ENCODE assay signal across 10 cellular contexts in genomic region chr2:156803243-156803642, GRCh38.
DNase-seq lines count a peak whose midpoint lies in the region; ATAC-seq, FAIRE-seq and TF ChIP-seq lines count a peak whose summit lies in the region.
"Had no signal": no experiment of that assay in that cellular context is flagged by ENCODE, and none has a peak within 500 bp of the region (broad histone marks: within the 10 kb centered on the region; RNA-seq: fewer than 3 reads in every experiment).

No MANE protein-coding gene starts in this region.

- peaks cover 3% of the 10 kb centered on the region for H3K9me3 Mint-ChIP-seq in nephron

- no peaks in the 10 kb centered on the region for H3K79me2 ChIP-seq in DND-41 (ENCODE audit: insufficient read depth, low read length)

- no peaks in the 10 kb centered on the region for H3K36me3 ChIP-seq in DND-41 (ENCODE audit: insufficient read depth, low read length)
- no peaks in the 10 kb centered on the region for H3K36me3 ChIP-seq in bronchial epithelial cell (ENCODE audit: control insufficient read depth, insufficient read depth, low read length)
- H3K36me3 ChIP-seq: upper lobe of left lung had no signal

- in situ Hi-C loops in GM13976 (cut with MboI; ENCODE audit: low sequenced_read_pairs, unreplicated experiment): no loop called here

- H3K4me2 ChIP-seq in DND-41 (ENCODE audit: insufficient read depth, low read length): peak overlapping the region; percentile 64

- peak; percentile 85 for ATAC-seq in DND-41 (ENCODE audit: insufficient read depth, low read depth)
- ATAC-seq in HG03045 (IDR thresholded peaks at IDR 0.05; ENCODE audit: unreplicated experiment): no peak
- no peak for ATAC-seq in HG03354 (IDR thresholded peaks at IDR 0.05; ENCODE audit: poor library complexity, severe bottlenecking, unreplicated experiment)

- H3K9me3 ChIP-seq in DND-41 (ENCODE audit: insufficient read depth, low read length, severe bottlenecking): no peaks in the 10 kb centered on the region
- H3K9me3 ChIP-seq: upper lobe of left lung had no signal

- H3K4me1 Mint-ChIP-seq in nephron: peaks cover 5% of the 10 kb centered on the region

- DNase-seq in DND-41: peak; percentile 84
- peak; percentile 80 for DNase-seq in NCI-H2171 treated with DMSO at 0.1 percent for 48 hours (lab: John Stamatoyannopoulos, UW)
- DNase-seq in bronchial epithelial cell (ENCODE audit: low read depth): peak; percentile 8
- DNase-seq in GM13976 (ENCODE audit: low spot score): no peak
- no peak for DNase-seq in COLO829 (ENCODE audit: low spot score)
- DNase-seq: upper lobe of left lung had no signal

- no peaks in the 10 kb centered on the region for H3K27me3 ChIP-seq in DND-41 (ENCODE audit: insufficient read depth, low read length, poor library complexity)
- peaks cover 2% of the 10 kb centered on the region for H3K27me3 ChIP-seq in bronchial epithelial cell (ENCODE audit: control insufficient read depth, insufficient read depth, low read length)
- H3K27me3 ChIP-seq: upper lobe of left lung had no signal

- FAIRE-seq in bronchial epithelial cell (lab: Jason Lieb, UNC): no peak

- H3K27ac Mint-ChIP-seq in nephron: peak overlapping the region in 1 of 3 experiments; percentile 34

- H3K27ac ChIP-seq in DND-41 (ENCODE audit: low read length): peak overlapping the region; percentile 88
- H3K27ac ChIP-seq: C4-2B, upper lobe of left lung had no signal

- H3K4me3 ChIP-seq in DND-41 (ENCODE audit: low read depth in 1 of 2, low read length in 2 of 2) (peak overlapping the region in 1 of 2 experiments; percentile 53; a peak in 3 of 4 replicates), bronchial epithelial cell (ENCODE audit: low read depth, low read length) (peak overlapping the region; percentile 36)

- H3K27me3 Mint-ChIP-seq in nephron (ENCODE audit: low read depth): peaks cover 28% of the 10 kb centered on the region

- peak overlapping the region; percentile 57 for H3K9ac ChIP-seq in DND-41 (ENCODE audit: low read depth, low read length)

- TF ChIP-seq CTCF in DND-41 (IDR thresholded peaks at IDR 0.05; ENCODE audit: borderline replicate concordance, extremely low read depth, low read length, poor library complexity, severe bottlenecking): no peak
- TF ChIP-seq CTCF in bronchial epithelial cell (IDR thresholded peaks at IDR 0.05; ENCODE audit: insufficient read depth, low read length, severe bottlenecking): no peak
- no peak for TF ChIP-seq CTCF in nephron (IDR thresholded peaks at IDR 0.05; ENCODE audit: unreplicated experiment in 3 of 3)
- no peak for TF ChIP-seq CTCF in GM13976 (IDR thresholded peaks at IDR 0.05; ENCODE audit: borderline replicate concordance, control extremely low read depth, extremely low read depth, insufficient read depth, missing control alignments)

- peaks cover 34% of the 10 kb centered on the region for H3K4me1 ChIP-seq in DND-41 (ENCODE audit: insufficient read depth, low read length)
- H3K4me1 ChIP-seq: upper lobe of left lung had no signal

- H2AFZ ChIP-seq in DND-41 (ENCODE audit: low read depth, low read length): peak overlapping the region; percentile 89

- H3K36me3 Mint-ChIP-seq in nephron (ENCODE audit: low read depth): no peaks in the 10 kb centered on the region

- no peaks in the 10 kb centered on the region for H4K20me1 ChIP-seq in DND-41 (ENCODE audit: insufficient read depth, low read length)

- H3K4me3 Mint-ChIP-seq in nephron: peak overlapping the region in 2 of 3 experiments; percentile 6 to 8

Comparison
In these comparisons a context has a peak if more than half of its experiments do, and no peak if none do; other contexts are left out.
1. DNase-seq: peak in DND-41 (single experiment), NCI-H2171 treated with DMSO at 0.1 percent for 48 hours (single experiment) and bronchial epithelial cell (single experiment); none in GM13976 (single experiment) and COLO829 (single experiment).